18 cellular contexts compared by ENCODE assay signal in genomic region chr1:78015148-78015547, GRCh38.
"Had no signal": no experiment of that assay in that cellular context is flagged by ENCODE, and none has a peak within 500 bp of the region (broad histone marks: within the 10 kb centered on the region; RNA-seq: fewer than 3 reads in every experiment).

No MANE protein-coding gene starts in this region.

- H3K27ac ChIP-seq: epithelial cell of prostate, esophagus muscularis mucosa, parathyroid adenoma, prostate gland, right lobe of liver, thyroid gland, uterus had no signal

- H3K27me3 ChIP-seq: esophagus muscularis mucosa, gastrocnemius medialis, right lobe of liver, thyroid gland, uterus had no signal

- H3K9ac ChIP-seq: parathyroid adenoma had no signal

- DNase-seq: effector memory CD8-positive, alpha-beta T cell; gastrocnemius medialis; islet precursor cell; mesendoderm; naive B cell; retina; right lobe of liver; small intestine; stimulated activated CD4-positive, alpha-beta T cell treated with anti-CD3 and anti-CD28 coated beads, Interleukin-12 subunit alpha, Interleukin-12 subunit beta, amount 100 ng/mL, for 4 hours; stimulated activated CD4-positive, alpha-beta T cell treated with anti-CD3 and anti-CD28 coated beads, Interleukin-2, amount 100 ng/mL, for 48 hours; stimulated activated naive CD4-positive, alpha-beta T cell treated with Interleukin-2 at 50 U/mL for 16 hours; thyroid gland; uterus had no signal

- H2AFZ ChIP-seq: parathyroid adenoma had no signal

- H3K4me1 ChIP-seq: parathyroid adenoma, prostate gland had no signal

- H3K9me3 ChIP-seq: esophagus muscularis mucosa, gastrocnemius medialis, prostate gland, right lobe of liver, thyroid gland, uterus had no signal

- H3K4me3 ChIP-seq: esophagus muscularis mucosa, gastrocnemius medialis, prostate gland, right lobe of liver, thyroid gland, uterus had no signal

- ATAC-seq: effector memory CD8-positive, alpha-beta T cell; gastrocnemius medialis; right lobe of liver had no signal

- H3K79me2 ChIP-seq: parathyroid adenoma had no signal

- H3K36me3 ChIP-seq: prostate gland, uterus had no signal

- FAIRE-seq: colon, small intestine had no signal
